ENCODE assay signal across 24 cellular contexts in the genomic region with DNA sequence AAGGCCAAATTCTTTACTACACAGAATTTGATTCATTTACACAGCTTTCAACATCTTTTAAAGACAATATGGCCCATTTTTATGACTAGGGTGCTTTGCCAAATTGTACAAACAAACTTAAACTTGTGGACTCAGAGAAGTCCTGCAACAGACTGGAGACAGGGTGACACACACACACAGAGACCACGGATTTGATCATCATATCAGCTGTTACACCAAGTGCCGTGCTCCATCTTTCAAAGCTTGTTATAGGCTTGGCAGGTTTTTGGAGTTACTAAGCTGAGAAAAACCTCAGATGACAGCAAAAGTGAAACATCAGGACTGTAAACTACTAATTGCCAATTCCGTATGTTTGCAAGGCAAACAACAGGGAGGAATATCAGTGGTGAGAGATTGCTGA.
"Had no signal": no experiment of that assay in that cellular context is flagged by ENCODE, and none has a peak within 500 bp of the region (broad histone marks: within the 10 kb centered on the region; RNA-seq: fewer than 3 reads in every experiment).

No MANE protein-coding gene starts in this region.

- ATAC-seq: activated T-helper 17 cell treated with anti-CD3 and anti-CD28 coated beads, Interleukin-2, amount 50 U/mL, for 72 hours; K562; PC-3 had no signal

- H3K36me3 ChIP-seq: breast epithelium had no signal

- H3K27me3 ChIP-seq: breast epithelium had no signal

- H3K4me1 ChIP-seq: breast epithelium had no signal

- H3K4me3 ChIP-seq: breast epithelium, K562 had no signal

- DNase-seq: activated CD4-positive, alpha-beta memory T cell treated with anti-CD3 and anti-CD28 coated beads, Interleukin-2, amount 10 ng/mL, durations not matched to agents 7 days and 5 days; activated CD4-positive, alpha-beta T cell treated with anti-CD3 and anti-CD28 coated beads, Interleukin-2, amount 10 ng/mL, durations not matched to agents 24 days and 14 days; activated CD4-positive, CD25-positive, alpha-beta regulatory T cell treated with anti-CD3 and anti-CD28 coated beads, Interleukin-2, amount 50 U/mL, for 72 hours; activated gamma-delta T cell; activated naive CD4-positive, alpha-beta T cell treated with anti-CD3 and anti-CD28 coated beads for 36 hours; activated T-cell treated with anti-CD3 and anti-CD28 coated beads for 4 hours; activated T-cell treated with anti-CD3 and anti-CD28 coated beads, Interleukin-2, amount 50 U/mL, for 48 hours; amygdala; caudate nucleus; Kasumi-1; NCI-H1048; NCI-H146; NCI-H2029; NCI-H2107; NCI-H2171 treated with DMSO at 0.1 percent for 48 hours; NCI-H226; NCI-H526; NCI-H774; NK-92 treated with Interleukin-12 subunit alpha and Interleukin-12 subunit beta, amount 100 ng/mL, for 24 hours; PC-3; SHP77 had no signal

- H3K27ac ChIP-seq: breast epithelium had no signal

- H3K9me3 ChIP-seq: breast epithelium had no signal
